9 cellular contexts compared by ENCODE assay signal in the genomic region with DNA sequence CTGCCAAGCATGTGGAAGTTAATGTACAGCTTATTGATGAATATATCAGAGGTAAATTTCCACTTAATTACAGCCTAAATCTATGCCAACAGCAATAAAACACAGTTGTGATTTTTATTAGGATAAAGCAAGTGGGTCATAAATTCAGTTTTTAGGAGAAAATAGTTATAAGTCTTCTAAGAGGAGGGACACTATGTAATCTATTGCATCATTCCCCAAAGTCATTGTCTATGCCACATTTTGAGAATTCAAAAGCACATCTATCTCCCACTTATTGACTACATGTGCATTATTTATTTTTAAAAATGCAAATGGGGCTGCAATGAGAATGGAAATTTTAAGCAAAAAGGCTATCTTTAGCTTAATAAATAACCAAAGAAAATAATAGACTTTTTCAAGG.
"Had no signal": no experiment of that assay in that cellular context is flagged by ENCODE, and none has a peak within 500 bp of the region (broad histone marks: within the 10 kb centered on the region; RNA-seq: fewer than 3 reads in every experiment).

No MANE protein-coding gene starts in this region.

- H3K9me3 ChIP-seq: heart left ventricle, prostate gland, suprapubic skin, thyroid gland had no signal

- H3K9ac ChIP-seq: parathyroid adenoma had no signal

- H3K4me1 ChIP-seq: parathyroid adenoma, prostate gland had no signal

- DNase-seq: left colon; left ventricle myocardium superior; stimulated activated CD4-positive, alpha-beta T cell treated with anti-CD3 and anti-CD28 coated beads, Interleukin-4, amount 100 ng/mL, for 1 hour had no signal

- H3K36me3 ChIP-seq: heart left ventricle, prostate gland, suprapubic skin, thyroid gland had no signal

- H3K27me3 ChIP-seq: heart left ventricle, suprapubic skin, thyroid gland had no signal

- H3K4me3 ChIP-seq: heart left ventricle, lung, prostate gland, suprapubic skin, thyroid gland had no signal

- H3K27ac ChIP-seq: heart left ventricle, parathyroid adenoma, prostate gland, suprapubic skin, thyroid gland had no signal
